In genomic region chr20:23270427-23270911, GRCh38 we compare ENCODE assay signal across 14 cellular contexts.
DNase-seq lines count a peak whose midpoint lies in the region; ATAC-seq, FAIRE-seq and TF ChIP-seq lines count a peak whose summit lies in the region.
"Had no signal": no experiment of that assay in that cellular context is flagged by ENCODE, and none has a peak within 500 bp of the region (broad histone marks: within the 10 kb centered on the region; RNA-seq: fewer than 3 reads in every experiment).

No MANE protein-coding gene starts in this region.

- no peaks in the 10 kb centered on the region for H3K79me2 ChIP-seq in astrocyte (ENCODE audit: insufficient read depth, low read length)

- H3K9ac ChIP-seq in astrocyte (ENCODE audit: low read length), result peak overlapping the region; percentile 72

- H3K36me3 Mint-ChIP-seq in astrocyte (ENCODE audit: low read depth, unreplicated experiment), result no peaks in the 10 kb centered on the region

- intact Hi-C loops in heart left ventricle (cut with DNase I), result no loop called here

- peak in 3 of 4 donors; percentile 58 to 71 (median 62) for ATAC-seq in heart left ventricle
- no peak for ATAC-seq in GM21381 (IDR thresholded peaks at IDR 0.05; ENCODE audit: unreplicated experiment)
- no peak for ATAC-seq in GM21447 (IDR thresholded peaks at IDR 0.05; ENCODE audit: unreplicated experiment)
- no peak for ATAC-seq in HG02798 (IDR thresholded peaks at IDR 0.05; ENCODE audit: poor library complexity, unreplicated experiment)
- ATAC-seq: activated T-cell treated with anti-CD3 and anti-CD28 coated beads, Interleukin-2, amount 50 U/mL, for 4 hours had no signal

- TF ChIP-seq CTCF in astrocyte (IDR thresholded peaks at IDR 0.05; ENCODE audit: insufficient read depth, low read depth, low read length) (no peak), heart left ventricle (IDR thresholded peaks at IDR 0.05) (no peak)

- peaks cover 13% of the 10 kb centered on the region for H3K4me1 ChIP-seq in astrocyte (ENCODE audit: insufficient read depth, low read length)
- peaks cover 0 to 19% (median 13%) of the 10 kb centered on the region in 12 donors for H3K4me1 ChIP-seq in heart left ventricle

- H3K36me3 ChIP-seq in astrocyte (ENCODE audit: insufficient read depth, low read length), result no peaks in the 10 kb centered on the region
- no peaks in the 10 kb centered on the region for H3K36me3 ChIP-seq in heart left ventricle

- H3K27ac Mint-ChIP-seq in astrocyte (ENCODE audit: unreplicated experiment), result peak overlapping the region; percentile 99

- no peaks in the 10 kb centered on the region for H4K20me1 ChIP-seq in astrocyte (ENCODE audit: insufficient read depth, low read length)

- H3K9me3 ChIP-seq in astrocyte (ENCODE audit: insufficient read depth, low read depth, low read length), result no peaks in the 10 kb centered on the region
- peaks cover 0 to 4% (median 0%) of the 10 kb centered on the region in 12 donors for H3K9me3 ChIP-seq in heart left ventricle

- DNase-seq in Caki2 (ENCODE audit: low read depth), result peak; percentile 5
- peak; percentile 87 for DNase-seq in astrocyte (ENCODE audit: low read depth)
- DNase-seq in heart left ventricle, result no peak
- DNase-seq in pulmonary artery endothelial cell (ENCODE audit: low read depth, low spot score), result peak; percentile 30
- DNase-seq in DMS53 treated with DMSO at 0.1 percent for 48 hours (lab: John Stamatoyannopoulos, UW; ENCODE audit: unreplicated experiment), result no peak
- DNase-seq: activated T-cell treated with anti-CD3 and anti-CD28 coated beads, Interleukin-2, amount 50 U/mL, for 4 hours; AML-193; central memory CD4-positive, alpha-beta T cell; H7; NCI-H1417 had no signal

- H2AFZ ChIP-seq in astrocyte (ENCODE audit: low read depth, low read length), result no peak overlapping the region

- no peak overlapping the region for H3K4me3 ChIP-seq in astrocyte (ENCODE audit: insufficient read depth, low read depth, low read length)
- H3K4me3 ChIP-seq in heart left ventricle, result no peak overlapping the region

- H3K27ac ChIP-seq in astrocyte (ENCODE audit: low read depth, low read length) (peak overlapping the region; percentile 87), heart left ventricle (peak overlapping the region; percentile 46 to 88 (median 68))

- peaks cover 7% of the 10 kb centered on the region for H3K9me3 Mint-ChIP-seq in astrocyte (ENCODE audit: unreplicated experiment)

- TF ChIP-seq POLR2A in heart left ventricle (IDR thresholded peaks at IDR 0.05), result no peak

- peaks cover 21% of the 10 kb centered on the region for H3K4me1 Mint-ChIP-seq in astrocyte (ENCODE audit: low read depth, unreplicated experiment)

- H3K4me2 ChIP-seq in astrocyte (ENCODE audit: low read length), result peak overlapping the region; percentile 60

- H3K27me3 Mint-ChIP-seq in astrocyte (ENCODE audit: low read depth, unreplicated experiment), result no peaks in the 10 kb centered on the region

- in situ Hi-C loops in Caki2 (cut with HindIII; ENCODE audit: low pct_unique_long_range_greater_than_20kb, low sequenced_read_pairs), result no loop called here

- H3K27me3 ChIP-seq in astrocyte (ENCODE audit: insufficient read depth, low read length) (no peaks in the 10 kb centered on the region), heart left ventricle (no peaks in the 10 kb centered on the region)

- 38 to 53% (median 42%) methylated on average over 11 of the region's 11 CpGs for WGBS in heart left ventricle, 4 donors

- H3K4me3 Mint-ChIP-seq in astrocyte (ENCODE audit: unreplicated experiment), result no peak overlapping the region
- H3K4me3 Mint-ChIP-seq: activated T-cell treated with anti-CD3 and anti-CD28 coated beads, Interleukin-2, amount 50 U/mL, for 4 hours had no signal

- FAIRE-seq in astrocyte (lab: Jason Lieb, UNC), result no peak
- FAIRE-seq: G401.6 had no signal

Comparison
In these comparisons a context has a peak if more than half of its experiments do, and no peak if none do; other contexts are left out.
1. DNase-seq: peak in Caki2 (single experiment), astrocyte (single experiment) and pulmonary artery endothelial cell (single experiment); none in heart left ventricle (0 of 5) and DMS53 treated with DMSO at 0.1 percent for 48 hours (single experiment).
2. ATAC-seq: peak in heart left ventricle (3 of 4); none in GM21381 (single experiment), GM21447 (single experiment) and HG02798 (single experiment).